In genomic region chr10:125024496-125025234, GRCh38 we compare ENCODE assay signal across 11 cellular contexts.
DNase-seq lines count a peak whose midpoint lies in the region; ATAC-seq and TF ChIP-seq lines count a peak whose summit lies in the region.
"Had no signal": no experiment of that assay in that cellular context is flagged by ENCODE, and none has a peak within 500 bp of the region (broad histone marks: within the 10 kb centered on the region; RNA-seq: fewer than 3 reads in every experiment).

No MANE protein-coding gene starts in this region.

- H3K79me2 ChIP-seq in DOHH2 (ENCODE audit: control insufficient read depth, low read length): peaks cover 16% of the 10 kb centered on the region
- no peaks in the 10 kb centered on the region for H3K79me2 ChIP-seq in trophoblast cell (ENCODE audit: control insufficient read depth, insufficient read depth, low read length, poor library complexity)

- peaks cover 35% of the 10 kb centered on the region for H3K4me1 ChIP-seq in DOHH2 (ENCODE audit: control insufficient read depth, low read length)
- no peaks in the 10 kb centered on the region for H3K4me1 ChIP-seq in trophoblast cell (ENCODE audit: control insufficient read depth in 1 of 2, insufficient read depth in 2 of 2, low read length in 2 of 2)

- H3K4me3 Mint-ChIP-seq in CD14-positive monocyte: no peak overlapping the region

- WGBS in trophoblast cell (ENCODE audit: extremely low coverage, insufficient coverage, insufficient read length): 100% methylated on average over 2 of the region's 16 CpGs

- peaks cover 6% of the 10 kb centered on the region; the same call in 1 of the 2 replicates for H3F3A ChIP-seq in DOHH2 (ENCODE audit: control insufficient read depth, insufficient read depth)

- no peaks in the 10 kb centered on the region for H3K27me3 ChIP-seq in DOHH2 (ENCODE audit: control insufficient read depth, low read length)
- no peaks in the 10 kb centered on the region for H3K27me3 ChIP-seq in trophoblast cell (ENCODE audit: insufficient read depth, low read length)

- no peak for ATAC-seq in omental fat pad (ENCODE audit: low FRiP score)
- ATAC-seq: HCT116 had no signal

- peaks cover 0 to 2% (median 0%) of the 10 kb centered on the region in 7 donors for H3K9me3 Mint-ChIP-seq in CD14-positive monocyte

- no peak overlapping the region for H3K14ac ChIP-seq in trophoblast cell (ENCODE audit: low read length)

- intact Hi-C loops in CD14-positive monocyte (cut with micrococcal nuclease): no loop called here

- H2AFZ ChIP-seq in trophoblast cell (ENCODE audit: insufficient read depth, low read length, poor library complexity): no peak overlapping the region

- H3K9me3 ChIP-seq in DOHH2 (ENCODE audit: control insufficient read depth, insufficient read depth, low read length) (no peaks in the 10 kb centered on the region), trophoblast cell (ENCODE audit: insufficient read depth, low read depth, low read length) (peaks cover 6% of the 10 kb centered on the region)

- H3K4me2 ChIP-seq in DOHH2 (ENCODE audit: low read length) (peak overlapping the region; percentile 83), trophoblast cell (ENCODE audit: low read length) (no peak overlapping the region)

- H3K36me3 ChIP-seq in DOHH2 (ENCODE audit: control insufficient read depth, low read length): no peaks in the 10 kb centered on the region
- H3K36me3 ChIP-seq in trophoblast cell (ENCODE audit: control insufficient read depth in 1 of 2, insufficient read depth in 2 of 2, low read length in 2 of 2): peaks cover 45% of the 10 kb centered on the region in 2 experiments

- no peak overlapping the region for H4K12ac ChIP-seq in trophoblast cell (ENCODE audit: low read depth, low read length)

- DNase-seq in NCI-H2081 (lab: John Stamatoyannopoulos, UW): peak; percentile 68 to 79
- DNase-seq in dermis blood vessel endothelial cell: peak; percentile 30
- peak; percentile 29 to 73 for DNase-seq in trophoblast cell
- no peak for DNase-seq in omental fat pad (ENCODE audit: low spot score)
- no peak for DNase-seq in activated CD4-positive, alpha-beta T cell treated with anti-CD3 and anti-CD28 coated beads, Interleukin-2, amount 50 U/mL, for 1 hour
- DNase-seq in CD14-positive monocyte (ENCODE audit: low spot score): no peak
- no peak for DNase-seq in HCEC 1CT
- DNase-seq: stimulated activated CD8-positive, alpha-beta memory T cell treated with anti-CD3 and anti-CD28 coated beads, Interleukin-4, amount 100 ng/mL, for 48 hours had no signal

- H4K20me1 ChIP-seq in DOHH2 (ENCODE audit: control insufficient read depth, insufficient read depth, low read depth, low read length): peaks cover 6% of the 10 kb centered on the region

- peaks cover 16% of the 10 kb centered on the region for H3K4me1 Mint-ChIP-seq in CD14-positive monocyte

- H3K27me3 Mint-ChIP-seq in CD14-positive monocyte (ENCODE audit: low read depth in 3 of 3): no peaks in the 10 kb centered on the region

- no peak overlapping the region for H2AK5ac ChIP-seq in trophoblast cell (ENCODE audit: low read length)

- H3K79me1 ChIP-seq in trophoblast cell (ENCODE audit: low read length): no peaks in the 10 kb centered on the region

- H4K8ac ChIP-seq in trophoblast cell (ENCODE audit: low read depth, low read length): no peak overlapping the region

- no peak overlapping the region for H2BK5ac ChIP-seq in trophoblast cell (ENCODE audit: low read depth, low read length, poor library complexity)

- H4K91ac ChIP-seq in trophoblast cell (ENCODE audit: low read depth, low read length): no peak overlapping the region

- no peak overlapping the region for H3K23ac ChIP-seq in trophoblast cell (ENCODE audit: low read length)

- no peak overlapping the region for H2BK12ac ChIP-seq in trophoblast cell (ENCODE audit: low read length)

- no peak overlapping the region for H3K9ac ChIP-seq in trophoblast cell (ENCODE audit: low read length)

- no peak overlapping the region for H3K18ac ChIP-seq in trophoblast cell (ENCODE audit: low read length)

- H2BK120ac ChIP-seq in trophoblast cell (ENCODE audit: insufficient read depth, low read length, poor library complexity): no peak overlapping the region

- peaks cover 49 to 82% of the 10 kb centered on the region in 2 donors for H3K36me3 Mint-ChIP-seq in CD14-positive monocyte

- peak overlapping the region in 1 of 7 donors; percentile 11 for H3K27ac Mint-ChIP-seq in CD14-positive monocyte

- H3K9me2 ChIP-seq in DOHH2 (replicated peaks; ENCODE audit: control insufficient read depth, low read length): no peaks in the 10 kb centered on the region

- no peak overlapping the region for H3K4ac ChIP-seq in trophoblast cell (ENCODE audit: low read depth, low read length)

- TF ChIP-seq CTCF in DOHH2 (IDR thresholded peaks at IDR 0.05; ENCODE audit: low read depth, low read length, poor library complexity, severe bottlenecking) (no peak), omental fat pad (IDR thresholded peaks at IDR 0.05) (no peak), CD14-positive monocyte (IDR thresholded peaks at IDR 0.05) (no peak)

- H3K4me3 ChIP-seq in DOHH2 (ENCODE audit: low read length) (peak overlapping the region; percentile 65), trophoblast cell (ENCODE audit: low read depth, low read length) (no peak overlapping the region)

- H3K27ac ChIP-seq in DOHH2 (ENCODE audit: low read depth, low read length): peak overlapping the region; percentile 56
- no peak overlapping the region for H3K27ac ChIP-seq in trophoblast cell (ENCODE audit: low read depth, low read length)
- H3K27ac ChIP-seq: HL-60 had no signal

Comparison
In these comparisons a context has a peak if more than half of its experiments do, and no peak if none do; other contexts are left out.
1. DNase-seq: peak in NCI-H2081 (2 of 2), dermis blood vessel endothelial cell (single experiment) and trophoblast cell (2 of 2); none in omental fat pad (single experiment), activated CD4-positive, alpha-beta T cell treated with anti-CD3 and anti-CD28 coated beads, Interleukin-2, amount 50 U/mL, for 1 hour (single experiment), CD14-positive monocyte (single experiment) and HCEC 1CT (single experiment).